ENCODE assay signal across 8 cellular contexts in genomic region chr7:332646-333398, GRCh38. TPM values are rescaled to one million over a fixed set of nuclear protein-coding genes. Genes with fewer than 3 reads are reported as not detected.
A peak's percentile ranks its signal among the peaks of the same experiment; 100 is the strongest.
DNase-seq lines count a peak whose midpoint lies in the region; ATAC-seq and TF ChIP-seq lines count a peak whose summit lies in the region.

No MANE protein-coding gene starts in this region.

- peak overlapping the region; percentile 26 for H3K4me3 ChIP-seq in choroid plexus epithelial cell (ENCODE audit: low read depth, low read length)

- DNase-seq in ELF-1 (ENCODE audit: low read depth, low spot score) (peak; percentile 89), NCI-H1694 (lab: John Stamatoyannopoulos, UW) (peak; percentile 73), choroid plexus epithelial cell (ENCODE audit: low read depth) (peak; percentile 65), left lobe of liver (ENCODE audit: low spot score) (peak; percentile 81), HCEC 1CT (no peak)
- DNase-seq in activated CD4-positive, alpha-beta T cell treated with anti-CD3 and anti-CD28 coated beads for 4 hours: peak; percentile 89 to 92
- peak; percentile 90 for DNase-seq in stimulated activated CD4-positive, alpha-beta T cell treated with anti-CD3 and anti-CD28 coated beads, Interleukin-2, amount 100 ng/mL, for 4 hours (ENCODE audit: low read depth)

- peak; percentile 75 for TF ChIP-seq CTCF in choroid plexus epithelial cell (conservative IDR thresholded peaks at IDR 0.05; ENCODE audit: low read depth, low read length)

- peak; percentile 91 for ATAC-seq in left lobe of liver
- ATAC-seq in HG03095 (IDR thresholded peaks at IDR 0.05; ENCODE audit: unreplicated experiment): no peak

RNA-seq across cellular contexts. Expression of gene FOXL3, which starts 42.9 kb away (rescaled TPM):
- total RNA-seq in left lobe of liver: not detected
